6 cellular contexts compared by ENCODE assay signal in genomic region chr13:59398661-59399060, GRCh38.
"Had no signal": no experiment of that assay in that cellular context is flagged by ENCODE, and none has a peak within 500 bp of the region (broad histone marks: within the 10 kb centered on the region; RNA-seq: fewer than 3 reads in every experiment).

No MANE protein-coding gene starts in this region.

- H3K27ac ChIP-seq: HL-60 had no signal

- ATAC-seq: GM23338, HepG2 had no signal

- DNase-seq: H9, HCEC 1CT, KBM-7 had no signal

- H3K4me3 ChIP-seq: GM23338 had no signal

- H3K4me2 ChIP-seq: GM23338 had no signal
